In genomic region chr16:12545292-12545610, GRCh38 we compare ENCODE assay signal across 15 cellular contexts.
"Had no signal": no experiment of that assay in that cellular context is flagged by ENCODE, and none has a peak within 500 bp of the region (broad histone marks: within the 10 kb centered on the region; RNA-seq: fewer than 3 reads in every experiment).

No MANE protein-coding gene starts in this region.

- H3K36me3 ChIP-seq: gastrocnemius medialis, ovary, stomach, tibial nerve, vagina had no signal

- DNase-seq: activated CD4-positive, alpha-beta T cell treated with anti-CD3 and anti-CD28 coated beads, Interleukin-2, amount 50 U/mL, for 4 hours; activated CD8-positive, alpha-beta memory T cell treated with anti-CD3 and anti-CD28 coated beads, Interleukin-2, amount 10 ng/mL, durations not matched to agents 7 days and 5 days; activated T-cell treated with anti-CD3 and anti-CD28 coated beads, Interleukin-2, amount 50 U/mL, for 48 hours; aorta; effector CD4-positive, alpha-beta T cell; gastrocnemius medialis; kidney; left ventricle myocardium superior; ovary; stimulated activated CD4-positive, alpha-beta T cell treated with anti-CD3 and anti-CD28 coated beads, Interleukin-4, amount 100 ng/mL, for 1 hour; stimulated activated CD8-positive, alpha-beta memory T cell treated with anti-CD3 and anti-CD28 coated beads, Interleukin-4, amount 100 ng/mL, for 48 hours; stomach had no signal

- H3K27me3 Mint-ChIP-seq: activated CD8-positive, alpha-beta memory T cell treated with anti-CD3 and anti-CD28 coated beads, Interleukin-2, amount 10 ng/mL, durations not matched to agents 7 days and 5 days had no signal

- H3K4me1 ChIP-seq: gastrocnemius medialis, stomach had no signal

- H3K27me3 ChIP-seq: gastrocnemius medialis, ovary, stomach, tibial nerve, vagina had no signal

- H3K9me3 Mint-ChIP-seq: neural crest cell had no signal

- H3K4me3 ChIP-seq: gastrocnemius medialis, ovary, stomach, tibial nerve, vagina had no signal

- H3K4me3 Mint-ChIP-seq: activated CD8-positive, alpha-beta memory T cell treated with anti-CD3 and anti-CD28 coated beads, Interleukin-2, amount 10 ng/mL, durations not matched to agents 7 days and 5 days; neural crest cell had no signal

- H3K27ac Mint-ChIP-seq: activated CD8-positive, alpha-beta memory T cell treated with anti-CD3 and anti-CD28 coated beads, Interleukin-2, amount 10 ng/mL, durations not matched to agents 7 days and 5 days had no signal

- H3K9me3 ChIP-seq: gastrocnemius medialis, ovary, stomach, tibial nerve, vagina had no signal

- H3K27ac ChIP-seq: gastrocnemius medialis, ovary, stomach, vagina had no signal

- ATAC-seq: activated CD8-positive, alpha-beta memory T cell treated with anti-CD3 and anti-CD28 coated beads, Interleukin-2, amount 10 ng/mL, durations not matched to agents 7 days and 5 days; gastrocnemius medialis; left ventricle myocardium superior had no signal
